In the genomic region with DNA sequence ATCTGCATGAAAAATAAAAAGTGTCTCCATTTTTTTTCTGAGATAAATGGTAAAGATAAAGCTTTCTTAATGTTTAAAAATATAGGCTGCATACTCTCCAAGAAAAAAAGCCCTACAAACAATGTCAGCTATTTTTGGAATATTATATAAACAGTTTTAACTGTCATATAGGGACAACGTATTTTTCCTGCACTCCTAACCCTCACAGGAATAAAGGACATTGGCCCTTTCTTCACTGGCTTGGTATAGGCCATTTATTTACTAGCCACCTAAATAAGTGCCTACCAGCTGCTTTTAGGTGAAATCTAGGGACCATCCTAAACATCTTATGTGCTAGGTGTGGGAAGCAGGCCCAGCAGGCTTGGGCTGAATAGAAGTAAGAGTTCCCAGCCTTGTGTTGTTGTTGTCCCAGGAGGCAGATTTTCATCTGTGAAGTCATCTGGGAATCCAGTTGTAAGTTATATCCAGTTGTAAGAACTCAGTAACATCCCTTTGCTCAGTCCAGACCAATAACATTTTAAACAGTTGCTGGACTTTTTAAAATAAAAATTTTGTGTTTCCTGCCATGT, we compare ENCODE assay signal across 11 cellular contexts. TPM values are rescaled to one million over a fixed set of nuclear protein-coding genes. Genes with fewer than 3 reads are reported as not detected.
DNase-seq lines count a peak whose midpoint lies in the region; TF ChIP-seq lines count a peak whose summit lies in the region.
"Had no signal": no experiment of that assay in that cellular context is flagged by ENCODE, and none has a peak within 500 bp of the region (broad histone marks: within the 10 kb centered on the region; RNA-seq: fewer than 3 reads in every experiment).

No MANE protein-coding gene starts in this region.

- H3K4me2 ChIP-seq in neural progenitor cell = no peak overlapping the region

- no peaks in the 10 kb centered on the region for H3K27me3 Mint-ChIP-seq in endodermal cell (ENCODE audit: insufficient read depth)
- H3K27me3 Mint-ChIP-seq in neural progenitor cell (ENCODE audit: insufficient read depth, low read depth) = no peaks in the 10 kb centered on the region
- H3K27me3 Mint-ChIP-seq in activated CD4-positive, alpha-beta T cell treated with anti-CD3 and anti-CD28 coated beads, Interleukin-2, amount 10 ng/mL, durations not matched to agents 7 days and 5 days = no peaks in the 10 kb centered on the region

- H3F3A ChIP-seq in neural progenitor cell (ENCODE audit: low read depth) = no peaks in the 10 kb centered on the region

- 86% methylated on average over 1 of the region's 1 CpG for WGBS in endodermal cell (ENCODE audit: insufficient coverage in 1 of 2, insufficient read length in 1 of 2), 2 experiments
- WGBS in ovary, 3 donors = 3 to 5% (median 4%) methylated on average over 1 of the region's 1 CpG

- H3K27ac ChIP-seq in endodermal cell (ENCODE audit: low read depth, low read length) (no peak overlapping the region), ovary (peak overlapping the region in 1 of 2 donors; percentile 60), neural progenitor cell (no peak overlapping the region)

- H3K36me3 ChIP-seq in endodermal cell (ENCODE audit: control insufficient read depth, insufficient read depth, low read length) = no peaks in the 10 kb centered on the region
- H3K36me3 ChIP-seq in ovary = no peaks in the 10 kb centered on the region
- no peaks in the 10 kb centered on the region for H3K36me3 ChIP-seq in neural progenitor cell

- H2AFZ ChIP-seq in neural progenitor cell (replicated peaks) = no peak overlapping the region

- H3K36me3 Mint-ChIP-seq in endodermal cell (ENCODE audit: low read depth) (peaks cover 15% of the 10 kb centered on the region), neural progenitor cell (peaks cover 19% of the 10 kb centered on the region)
- peaks cover 3% of the 10 kb centered on the region for H3K36me3 Mint-ChIP-seq in activated CD4-positive, alpha-beta T cell treated with anti-CD3 and anti-CD28 coated beads, Interleukin-2, amount 10 ng/mL, durations not matched to agents 7 days and 5 days (ENCODE audit: low read depth)

- TF ChIP-seq EP300 in ovary (IDR thresholded peaks at IDR 0.05) = no peak

- POLR2A ChIA-PET in activated CD4-positive, alpha-beta T cell treated with anti-CD3 and anti-CD28 coated beads, Interleukin-2, amount 10 ng/mL, durations not matched to agents 7 days and 5 days (lab: Charles Lee) = no interaction called here

- CTCF ChIA-PET in activated CD4-positive, alpha-beta T cell treated with anti-CD3 and anti-CD28 coated beads, Interleukin-2, amount 10 ng/mL, durations not matched to agents 7 days and 5 days (lab: Charles Lee) = interaction anchor here (1.0 kb wide), 1 partner anchor 15 kb away, joined by 4 read pairs; no protein-coding TSS in a partner anchor

- no peaks in the 10 kb centered on the region for H3K4me1 ChIP-seq in endodermal cell (ENCODE audit: control insufficient read depth, insufficient read depth, low read length)
- peaks cover 57% of the 10 kb centered on the region for H3K4me1 ChIP-seq in ovary (ENCODE audit: insufficient read depth)
- H3K4me1 ChIP-seq in neural progenitor cell = peaks cover 6% of the 10 kb centered on the region

- H3K27ac Mint-ChIP-seq in endodermal cell (peak overlapping the region; percentile 19), neural progenitor cell (no peak overlapping the region)
- no peak overlapping the region for H3K27ac Mint-ChIP-seq in activated CD4-positive, alpha-beta T cell treated with anti-CD3 and anti-CD28 coated beads, Interleukin-2, amount 10 ng/mL, durations not matched to agents 7 days and 5 days

- H3K4me3 ChIP-seq in AG10803 (ENCODE audit: low read length) = no peak overlapping the region
- no peak overlapping the region for H3K4me3 ChIP-seq in endodermal cell (ENCODE audit: low read length)
- H3K4me3 ChIP-seq in ovary = peak overlapping the region; percentile 6
- no peak overlapping the region for H3K4me3 ChIP-seq in neural progenitor cell

- H3K9me3 Mint-ChIP-seq in endodermal cell (no peaks in the 10 kb centered on the region), neural progenitor cell (no peaks in the 10 kb centered on the region)
- H3K9me3 Mint-ChIP-seq in activated CD4-positive, alpha-beta T cell treated with anti-CD3 and anti-CD28 coated beads, Interleukin-2, amount 10 ng/mL, durations not matched to agents 7 days and 5 days = no peaks in the 10 kb centered on the region

- H3K4me3 Mint-ChIP-seq in endodermal cell = no peak overlapping the region
- no peak overlapping the region for H3K4me3 Mint-ChIP-seq in neural progenitor cell
- H3K4me3 Mint-ChIP-seq in activated CD4-positive, alpha-beta T cell treated with anti-CD3 and anti-CD28 coated beads, Interleukin-2, amount 10 ng/mL, durations not matched to agents 7 days and 5 days = no peak overlapping the region

- TF ChIP-seq POLR2A in ovary (IDR thresholded peaks at IDR 0.05) = no peak

- peaks cover 19% of the 10 kb centered on the region for H4K20me1 ChIP-seq in neural progenitor cell (ENCODE audit: low read depth)

- peak; percentile 27 for DNase-seq in AG10803 (ENCODE audit: low read depth)
- DNase-seq in NCI-H69 (lab: John Stamatoyannopoulos, UW) = peak; percentile 29
- DNase-seq in endodermal cell = no peak
- no peak for DNase-seq in ovary
- DNase-seq in GM20000 (ENCODE audit: low spot score) = no peak
- no peak for DNase-seq in neural progenitor cell (ENCODE audit: low spot score)
- no peak for DNase-seq in stimulated activated CD4-positive, alpha-beta T cell treated with anti-CD3 and anti-CD28 coated beads, Interleukin-15, amount 100 ng/mL, for 24 hours
- no peak for DNase-seq in activated CD4-positive, alpha-beta T cell treated with anti-CD3 and anti-CD28 coated beads, Interleukin-2, amount 10 ng/mL, durations not matched to agents 7 days and 5 days
- DNase-seq: Caco-2; NCI-H187; stimulated activated naive CD4-positive, alpha-beta T cell treated with Interleukin-2 at 50 U/mL for 16 hours had no signal

- peaks cover 21% of the 10 kb centered on the region for H3K4me1 Mint-ChIP-seq in endodermal cell
- H3K4me1 Mint-ChIP-seq in neural progenitor cell = peaks cover 24% of the 10 kb centered on the region
- H3K4me1 Mint-ChIP-seq in activated CD4-positive, alpha-beta T cell treated with anti-CD3 and anti-CD28 coated beads, Interleukin-2, amount 10 ng/mL, durations not matched to agents 7 days and 5 days = peaks cover 19% of the 10 kb centered on the region

- no peaks in the 10 kb centered on the region for H3K9me3 ChIP-seq in endodermal cell (ENCODE audit: control insufficient read depth, low read length)
- no peaks in the 10 kb centered on the region for H3K9me3 ChIP-seq in ovary
- H3K9me3 ChIP-seq in neural progenitor cell (ENCODE audit: low read depth) = no peaks in the 10 kb centered on the region
- H3K9me3 ChIP-seq: Caco-2 had no signal

- H3K79me2 ChIP-seq in neural progenitor cell (ENCODE audit: low read depth) = peaks cover 25% of the 10 kb centered on the region

- intact Hi-C loops in ovary (cut with DNase I) = loop anchor here in 1 of 4 donors (10.0 kb wide), 1 partner anchor 73 kb away; no protein-coding TSS in a partner anchor

- H3K9ac ChIP-seq in endodermal cell (ENCODE audit: extremely low read depth, low read length, poor library complexity, severe bottlenecking) = no peak overlapping the region
- H3K9ac ChIP-seq in neural progenitor cell = no peak overlapping the region

- TF ChIP-seq CTCF in AG10803 (conservative IDR thresholded peaks at IDR 0.05; ENCODE audit: low read length) = no peak
- TF ChIP-seq CTCF in endodermal cell (conservative IDR thresholded peaks at IDR 0.05) = no peak
- no peak for TF ChIP-seq CTCF in ovary (IDR thresholded peaks at IDR 0.05)
- no peak for TF ChIP-seq CTCF in GM20000 (IDR thresholded peaks at IDR 0.05; ENCODE audit: extremely low read depth, missing control alignments)
- no peak for TF ChIP-seq CTCF in neural progenitor cell (IDR thresholded peaks at IDR 0.05)

- H3K27me3 ChIP-seq in endodermal cell (ENCODE audit: control insufficient read depth, insufficient read depth, low read length, poor library complexity, severe bottlenecking) (no peaks in the 10 kb centered on the region), ovary (no peaks in the 10 kb centered on the region), neural progenitor cell (no peaks in the 10 kb centered on the region)

RNA-seq across cellular contexts. Expression of a gene that starts 21.3 kb away (rescaled TPM):
- total RNA-seq in endodermal cell (10 to 100 TPM; 16.4 to 20.3 TPM), ovary (10 to 100 TPM; 67.1 to 94.8 (median 80.0) TPM), neural progenitor cell (ENCODE audit: low replicate concordance) (13.7 and 17.1 TPM in 2 replicates)
- polyA plus RNA-seq in endodermal cell (2013, experiment 1 of 2) = 15.0 TPM
- polyA plus RNA-seq in endodermal cell (2013, experiment 2 of 2) = 14.8 TPM
- polyA plus RNA-seq in ovary = 10 to 100 TPM; 33.4 to 39.2 TPM
- total RNA-seq in activated CD4-positive, alpha-beta T cell treated with anti-CD3 and anti-CD28 coated beads, Interleukin-2, amount 10 ng/mL, durations not matched to agents 7 days and 5 days = 10 to 100 TPM; 11.2 to 12.8 TPM

Comparison
In these comparisons a context has a peak if more than half of its experiments do, and no peak if none do; other contexts are left out.
1. DNase-seq: peak in AG10803 (single experiment) and NCI-H69 (single experiment); none in endodermal cell (single experiment), ovary (0 of 5), GM20000 (single experiment), neural progenitor cell (single experiment), stimulated activated CD4-positive, alpha-beta T cell treated with anti-CD3 and anti-CD28 coated beads, Interleukin-15, amount 100 ng/mL, for 24 hours (single experiment) and activated CD4-positive, alpha-beta T cell treated with anti-CD3 and anti-CD28 coated beads, Interleukin-2, amount 10 ng/mL, durations not matched to agents 7 days and 5 days (single experiment).